ENCODE assay signal across 1 cellular context in the genomic region with DNA sequence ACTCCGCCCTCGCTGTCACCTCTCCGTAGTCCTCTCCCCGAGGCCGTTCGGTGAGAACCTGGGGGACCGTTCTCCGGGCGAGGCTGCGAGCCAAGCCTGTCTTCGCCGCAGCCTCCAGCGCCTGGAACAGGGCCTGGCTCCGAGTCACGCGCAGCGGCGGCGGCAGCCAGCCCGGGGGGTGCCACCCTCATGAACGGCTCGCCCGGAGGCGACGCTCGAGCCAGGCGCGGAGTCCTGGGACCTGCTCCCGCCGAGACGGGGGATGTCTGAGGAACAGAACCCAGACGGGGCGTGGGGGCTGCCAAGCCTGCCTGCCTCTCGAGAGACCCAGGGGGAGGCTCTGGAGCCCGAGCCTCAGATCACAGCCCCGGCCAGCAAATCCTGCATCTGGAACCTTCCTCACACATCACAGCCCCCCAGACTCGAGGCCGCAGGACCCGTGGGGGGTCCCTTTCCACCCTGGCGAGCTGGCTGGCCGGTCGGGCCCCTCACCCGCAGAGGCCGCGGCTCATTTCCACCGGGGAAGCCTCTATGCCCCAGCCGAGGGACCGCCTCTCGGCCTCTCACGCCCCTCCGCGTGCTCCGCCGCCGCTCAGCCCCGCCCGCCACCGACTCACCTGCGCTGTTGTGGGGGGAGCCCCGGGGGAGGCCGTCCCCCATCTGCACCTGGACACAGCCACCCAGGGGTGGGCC.
A peak's percentile ranks its signal among the peaks of the same experiment; 100 is the strongest.
TF ChIP-seq lines count a peak whose summit lies in the region.

No MANE protein-coding gene starts in this region.

TF ChIP-seq in HepG2, 621 proteins besides CTCF, POLR2A, EP300 and RAD21:
- TF ChIP-seq HOXA9 (CRISPR knock-in tag; IDR thresholded peaks at IDR 0.05; ENCODE audit: borderline replicate concordance) (no peak), NFYC (CRISPR knock-in tag; IDR thresholded peaks at IDR 0.05) (no peak), HDAC6 (IDR thresholded peaks at IDR 0.05; ENCODE audit: low read depth, low read length) (no peak)
- TF ChIP-seq, protein P1, sequence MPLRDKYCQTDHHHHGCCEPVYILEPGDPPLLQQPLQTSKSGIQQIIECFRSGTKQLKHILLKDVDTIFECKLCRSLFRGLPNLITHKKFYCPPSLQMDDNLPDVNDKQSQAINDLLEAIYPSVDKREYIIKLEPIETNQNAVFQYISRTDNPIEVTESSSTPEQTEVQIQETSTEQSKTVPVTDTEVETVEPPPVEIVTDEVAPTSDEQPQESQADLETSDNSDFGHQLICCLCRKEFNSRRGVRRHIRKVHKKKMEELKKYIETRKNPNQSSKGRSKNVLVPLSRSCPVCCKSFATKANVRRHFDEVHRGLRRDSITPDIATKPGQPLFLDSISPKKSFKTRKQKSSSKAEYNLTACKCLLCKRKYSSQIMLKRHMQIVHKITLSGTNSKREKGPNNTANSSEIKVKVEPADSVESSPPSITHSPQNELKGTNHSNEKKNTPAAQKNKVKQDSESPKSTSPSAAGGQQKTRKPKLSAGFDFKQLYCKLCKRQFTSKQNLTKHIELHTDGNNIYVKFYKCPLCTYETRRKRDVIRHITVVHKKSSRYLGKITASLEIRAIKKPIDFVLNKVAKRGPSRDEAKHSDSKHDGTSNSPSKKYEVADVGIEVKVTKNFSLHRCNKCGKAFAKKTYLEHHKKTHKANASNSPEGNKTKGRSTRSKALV (CRISPR knock-in tag; IDR thresholded peaks at IDR 0.05) = peak; percentile 78
- TF ChIP-seq, protein P2, sequence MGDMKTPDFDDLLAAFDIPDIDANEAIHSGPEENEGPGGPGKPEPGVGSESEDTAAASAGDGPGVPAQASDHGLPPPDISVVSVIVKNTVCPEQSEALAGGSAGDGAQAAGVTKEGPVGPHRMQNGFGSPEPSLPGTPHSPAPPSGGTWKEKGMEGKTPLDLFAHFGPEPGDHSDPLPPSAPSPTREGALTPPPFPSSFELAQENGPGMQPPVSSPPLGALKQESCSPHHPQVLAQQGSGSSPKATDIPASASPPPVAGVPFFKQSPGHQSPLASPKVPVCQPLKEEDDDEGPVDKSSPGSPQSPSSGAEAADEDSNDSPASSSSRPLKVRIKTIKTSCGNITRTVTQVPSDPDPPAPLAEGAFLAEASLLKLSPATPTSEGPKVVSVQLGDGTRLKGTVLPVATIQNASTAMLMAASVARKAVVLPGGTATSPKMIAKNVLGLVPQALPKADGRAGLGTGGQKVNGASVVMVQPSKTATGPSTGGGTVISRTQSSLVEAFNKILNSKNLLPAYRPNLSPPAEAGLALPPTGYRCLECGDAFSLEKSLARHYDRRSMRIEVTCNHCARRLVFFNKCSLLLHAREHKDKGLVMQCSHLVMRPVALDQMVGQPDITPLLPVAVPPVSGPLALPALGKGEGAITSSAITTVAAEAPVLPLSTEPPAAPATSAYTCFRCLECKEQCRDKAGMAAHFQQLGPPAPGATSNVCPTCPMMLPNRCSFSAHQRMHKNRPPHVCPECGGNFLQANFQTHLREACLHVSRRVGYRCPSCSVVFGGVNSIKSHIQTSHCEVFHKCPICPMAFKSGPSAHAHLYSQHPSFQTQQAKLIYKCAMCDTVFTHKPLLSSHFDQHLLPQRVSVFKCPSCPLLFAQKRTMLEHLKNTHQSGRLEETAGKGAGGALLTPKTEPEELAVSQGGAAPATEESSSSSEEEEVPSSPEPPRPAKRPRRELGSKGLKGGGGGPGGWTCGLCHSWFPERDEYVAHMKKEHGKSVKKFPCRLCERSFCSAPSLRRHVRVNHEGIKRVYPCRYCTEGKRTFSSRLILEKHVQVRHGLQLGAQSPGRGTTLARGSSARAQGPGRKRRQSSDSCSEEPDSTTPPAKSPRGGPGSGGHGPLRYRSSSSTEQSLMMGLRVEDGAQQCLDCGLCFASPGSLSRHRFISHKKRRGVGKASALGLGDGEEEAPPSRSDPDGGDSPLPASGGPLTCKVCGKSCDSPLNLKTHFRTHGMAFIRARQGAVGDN (CRISPR knock-in tag; IDR thresholded peaks at IDR 0.05) = peak; percentile 49
